1 cellular context compared by ENCODE assay signal in the genomic region with DNA sequence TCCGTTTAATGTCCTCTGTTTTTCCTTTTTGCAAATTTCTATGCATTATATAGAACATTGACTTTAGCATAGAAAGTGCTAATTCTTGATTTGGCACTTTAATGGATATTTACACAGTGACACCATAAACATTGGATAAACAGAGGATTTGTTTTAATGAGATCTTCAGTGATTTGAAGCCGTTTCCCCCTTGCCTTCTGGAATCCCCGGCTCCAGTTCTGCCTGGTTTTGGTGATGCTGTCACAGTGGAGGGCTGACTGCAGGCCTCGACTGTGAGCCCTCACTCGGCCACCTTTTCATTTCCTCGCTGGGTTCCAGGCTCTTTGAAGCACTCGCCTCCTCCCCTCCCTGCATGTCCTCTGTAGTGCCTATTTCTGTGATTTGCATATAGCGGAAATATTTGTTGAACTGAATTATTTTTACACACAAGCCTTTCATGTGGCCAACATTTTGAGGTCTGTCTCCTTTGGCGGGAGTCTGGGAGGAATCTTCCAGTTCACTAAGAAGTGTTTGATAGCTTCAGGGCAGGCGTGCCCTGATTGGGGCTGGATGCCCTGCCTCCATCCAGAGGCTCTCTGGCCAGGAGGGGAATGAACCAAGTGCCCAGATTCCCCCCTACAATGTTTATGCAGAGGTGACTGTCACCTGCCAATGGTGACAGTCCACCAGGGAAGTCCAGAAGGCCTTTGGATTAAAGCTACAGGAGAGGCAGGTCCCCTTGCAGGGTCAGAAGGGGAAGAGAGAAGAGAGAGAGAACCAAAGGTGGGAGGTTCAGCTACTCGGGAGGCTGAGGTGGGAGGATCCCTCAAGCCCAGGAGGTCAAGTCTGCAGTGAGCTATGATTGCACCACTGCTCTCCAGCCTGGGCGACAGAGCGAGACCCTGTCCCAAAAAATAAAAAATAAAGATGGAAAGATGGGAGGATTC.
TF ChIP-seq lines count a peak whose summit lies in the region.

No MANE protein-coding gene starts in this region.

TF ChIP-seq in H1, 55 proteins besides CTCF, POLR2A, EP300 and RAD21 (continued from another document):
- TF ChIP-seq TAF1 (IDR thresholded peaks at IDR 0.05; ENCODE audit: low read depth, low read length), result no peak
- TF ChIP-seq, protein P1, sequence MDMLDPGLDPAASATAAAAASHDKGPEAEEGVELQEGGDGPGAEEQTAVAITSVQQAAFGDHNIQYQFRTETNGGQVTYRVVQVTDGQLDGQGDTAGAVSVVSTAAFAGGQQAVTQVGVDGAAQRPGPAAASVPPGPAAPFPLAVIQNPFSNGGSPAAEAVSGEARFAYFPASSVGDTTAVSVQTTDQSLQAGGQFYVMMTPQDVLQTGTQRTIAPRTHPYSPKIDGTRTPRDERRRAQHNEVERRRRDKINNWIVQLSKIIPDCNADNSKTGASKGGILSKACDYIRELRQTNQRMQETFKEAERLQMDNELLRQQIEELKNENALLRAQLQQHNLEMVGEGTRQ (IDR thresholded peaks at IDR 0.05; ENCODE audit: low read length), result no peak
- no peak for TF ChIP-seq CHD1 (IDR thresholded peaks at IDR 0.05; ENCODE audit: low read depth, low read length)
- TF ChIP-seq POU5F1 (IDR thresholded peaks at IDR 0.05; ENCODE audit: low read depth, low read length), result no peak
- TF ChIP-seq SIX5 (IDR thresholded peaks at IDR 0.05; ENCODE audit: low read depth, low read length), result no peak
